ENCODE assay signal across 38 cellular contexts in the genomic region with DNA sequence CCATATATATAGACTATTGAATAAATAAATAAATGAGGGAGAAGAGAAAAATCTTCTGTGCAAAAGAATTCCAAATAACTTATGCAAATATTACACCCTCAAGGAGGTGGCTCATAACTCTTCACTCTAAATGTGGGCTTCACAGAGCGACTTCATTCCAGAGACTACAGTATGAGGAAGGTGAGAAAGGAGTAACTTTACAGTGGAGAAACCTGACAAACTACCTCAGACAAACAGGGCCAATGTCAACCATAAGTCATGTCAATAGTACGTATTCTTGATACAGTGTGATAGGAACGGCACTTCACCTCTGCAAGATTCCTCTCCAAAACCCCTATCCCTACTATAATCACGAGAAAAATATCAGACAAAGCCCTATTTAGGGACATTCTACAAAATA.
"Had no signal": no experiment of that assay in that cellular context is flagged by ENCODE, and none has a peak within 500 bp of the region (broad histone marks: within the 10 kb centered on the region; RNA-seq: fewer than 3 reads in every experiment).

No MANE protein-coding gene starts in this region.

- H3K27ac ChIP-seq: adrenal gland, body of pancreas, brain microvascular endothelial cell, breast epithelium, VCaP had no signal

- H3K9me3 ChIP-seq: adrenal gland, body of pancreas, breast epithelium had no signal

- DNase-seq: activated B cell treated with CpG ODN at 0.5 μM for 24 hours; activated CD4-positive, alpha-beta memory T cell treated with anti-CD3 and anti-CD28 coated beads for 36 hours; activated CD4-positive, alpha-beta T cell treated with anti-CD3 and anti-CD28 coated beads for 4 hours; activated CD4-positive, alpha-beta T cell treated with anti-CD3 and anti-CD28 coated beads, Interleukin-2, amount 10 ng/mL, durations not matched to agents 24 days and 14 days; activated CD4-positive, alpha-beta T cell treated with anti-CD3 and anti-CD28 coated beads, Interleukin-2, amount 50 U/mL, for 1 hour; activated CD4-positive, alpha-beta T cell treated with anti-CD3 and anti-CD28 coated beads, Interleukin-2, amount 50 U/mL, for 4 hours; activated CD4-positive, CD25-positive, alpha-beta regulatory T cell treated with anti-CD3 and anti-CD28 coated beads, Interleukin-2, amount 50 U/mL, for 72 hours; activated CD8-positive, alpha-beta memory T cell treated with anti-CD3 and anti-CD28 coated beads, Interleukin-2, amount 50 U/mL, for 4 hours; activated CD8-positive, alpha-beta T cell treated with anti-CD3 and anti-CD28 coated beads for 36 hours; activated effector memory CD4-positive, alpha-beta T cell treated with anti-CD3 and anti-CD28 coated beads, Interleukin-2, amount 50 U/mL, for 16 hours; activated gamma-delta T cell treated with Interleukin-2 at 50 U/mL for 16 hours; activated naive CD4-positive, alpha-beta T cell; activated naive CD4-positive, alpha-beta T cell treated with anti-CD3 and anti-CD28 coated beads for 36 hours; activated naive CD4-positive, alpha-beta T cell treated with anti-CD3 and anti-CD28 coated beads, Interleukin-2, amount 50 U/mL, for 16 hours; activated naive CD8-positive, alpha-beta T cell treated with anti-CD3 and anti-CD28 coated beads for 36 hours; activated T-cell treated with anti-CD3 and anti-CD28 coated beads for 4 hours; activated T-cell treated with anti-CD3 and anti-CD28 coated beads, Interleukin-2, amount 50 U/mL, for 1 hour; activated T-cell treated with anti-CD3 and anti-CD28 coated beads, Interleukin-2, amount 50 U/mL, for 4 hours; activated T-cell treated with anti-CD3 and anti-CD28 coated beads, Interleukin-2, amount 50 U/mL, for 72 hours; adrenal gland; amniotic stem cell; aorta; body of pancreas; brain microvascular endothelial cell; central memory CD4-positive, alpha-beta T cell; SW 1271; T-helper 1 cell; T-helper 2 cell; T-helper 9 cell had no signal

- ATAC-seq: activated CD8-positive, alpha-beta T cell treated with anti-CD3 and anti-CD28 coated beads for 36 hours; activated naive CD4-positive, alpha-beta T cell treated with anti-CD3 and anti-CD28 coated beads, Interleukin-2, amount 50 U/mL, for 72 hours; activated T-cell treated with anti-CD3 and anti-CD28 coated beads, Interleukin-2, amount 50 U/mL, for 4 hours; activated T-cell treated with anti-CD3 and anti-CD28 coated beads, Interleukin-2, amount 50 U/mL, for 72 hours; activated T-helper 17 cell treated with anti-CD3 and anti-CD28 coated beads, Interleukin-2, amount 50 U/mL, for 72 hours; body of pancreas had no signal

- H3K36me3 ChIP-seq: adrenal gland, brain microvascular endothelial cell, breast epithelium had no signal

- H3K4me3 ChIP-seq: adrenal gland, body of pancreas, breast epithelium had no signal

- H3K9me3 Mint-ChIP-seq: activated B cell treated with CpG ODN at 0.5 μM for 24 hours; activated CD4-positive, alpha-beta memory T cell treated with anti-CD3 and anti-CD28 coated beads for 36 hours; activated T-helper 17 cell treated with anti-CD3 and anti-CD28 coated beads, Interleukin-2, amount 50 U/mL, for 72 hours had no signal

- FAIRE-seq: astrocyte, TTC549 had no signal

- H3K27me3 ChIP-seq: adrenal gland, body of pancreas, brain microvascular endothelial cell, breast epithelium had no signal

- H3K36me3 Mint-ChIP-seq: activated CD4-positive, alpha-beta memory T cell treated with anti-CD3 and anti-CD28 coated beads for 36 hours had no signal

- H3K27ac Mint-ChIP-seq: activated B cell treated with CpG ODN at 0.5 μM for 24 hours; activated CD4-positive, alpha-beta memory T cell treated with anti-CD3 and anti-CD28 coated beads for 36 hours; activated CD4-positive, alpha-beta T cell treated with anti-CD3 and anti-CD28 coated beads, Interleukin-2, amount 10 ng/mL, durations not matched to agents 24 days and 14 days; activated CD8-positive, alpha-beta T cell treated with anti-CD3 and anti-CD28 coated beads for 36 hours; activated naive CD4-positive, alpha-beta T cell treated with anti-CD3 and anti-CD28 coated beads for 36 hours; activated naive CD4-positive, alpha-beta T cell treated with anti-CD3 and anti-CD28 coated beads, Interleukin-2, amount 50 U/mL, for 72 hours; activated naive CD8-positive, alpha-beta T cell treated with anti-CD3 and anti-CD28 coated beads for 36 hours; activated T-helper 1 cell treated with anti-CD3 and anti-CD28 coated beads, Interleukin-12 subunit alpha, Interleukin-12 subunit beta, Interleukin-2, Interleukin-4 antibody, amounts not matched to agents 30 ng/mL and 10 ng/mL and 1 ng/mL, durations not matched to agents 14 hours and 24 hours and 36 hours; activated T-helper 17 cell treated with anti-CD3 and anti-CD28 coated beads, Interleukin-2, amount 50 U/mL, for 72 hours; T-helper 1 cell treated with Interleukin-12 subunit alpha and Interleukin-12 subunit beta and Interleukin-4 antibody, amounts not matched to agents 30 μg/mL and 1 μg/mL, for 36 hours; T-helper 2 cell treated with Interferon-gamma antibody and Interleukin-4, amounts not matched to agents 5 μg/mL and 100 μg/mL, for 36 hours had no signal

- H3K4me1 ChIP-seq: adrenal gland, body of pancreas, breast epithelium had no signal

- H3K4me3 Mint-ChIP-seq: activated B cell treated with CpG ODN at 0.5 μM for 24 hours; activated CD4-positive, alpha-beta memory T cell treated with anti-CD3 and anti-CD28 coated beads for 36 hours; activated CD4-positive, alpha-beta T cell treated with anti-CD3 and anti-CD28 coated beads, Interleukin-2, amount 10 ng/mL, durations not matched to agents 24 days and 14 days; activated CD8-positive, alpha-beta T cell treated with anti-CD3 and anti-CD28 coated beads for 36 hours; activated naive CD4-positive, alpha-beta T cell treated with anti-CD3 and anti-CD28 coated beads for 36 hours; activated naive CD8-positive, alpha-beta T cell treated with anti-CD3 and anti-CD28 coated beads for 36 hours; activated T-cell treated with anti-CD3 and anti-CD28 coated beads, Interleukin-2, amount 50 U/mL, for 4 hours; activated T-cell treated with anti-CD3 and anti-CD28 coated beads, Interleukin-2, amount 50 U/mL, for 72 hours; activated T-helper 1 cell treated with anti-CD3 and anti-CD28 coated beads, Interleukin-12 subunit alpha, Interleukin-12 subunit beta, Interleukin-2, Interleukin-4 antibody, amounts not matched to agents 30 ng/mL and 10 ng/mL and 1 ng/mL, durations not matched to agents 14 hours and 24 hours and 36 hours; activated T-helper 17 cell treated with anti-CD3 and anti-CD28 coated beads, Interleukin-2, amount 50 U/mL, for 72 hours; T-helper 1 cell treated with Interleukin-12 subunit alpha and Interleukin-12 subunit beta and Interleukin-4 antibody, amounts not matched to agents 30 μg/mL and 1 μg/mL, for 36 hours; T-helper 2 cell treated with Interferon-gamma antibody and Interleukin-4, amounts not matched to agents 5 μg/mL and 100 μg/mL, for 36 hours had no signal

- H3K4me1 Mint-ChIP-seq: activated B cell treated with CpG ODN at 0.5 μM for 24 hours; activated naive CD8-positive, alpha-beta T cell treated with anti-CD3 and anti-CD28 coated beads for 36 hours; activated T-helper 17 cell treated with anti-CD3 and anti-CD28 coated beads, Interleukin-2, amount 50 U/mL, for 72 hours had no signal
